ENCODE assay signal across 20 cellular contexts in the genomic region with DNA sequence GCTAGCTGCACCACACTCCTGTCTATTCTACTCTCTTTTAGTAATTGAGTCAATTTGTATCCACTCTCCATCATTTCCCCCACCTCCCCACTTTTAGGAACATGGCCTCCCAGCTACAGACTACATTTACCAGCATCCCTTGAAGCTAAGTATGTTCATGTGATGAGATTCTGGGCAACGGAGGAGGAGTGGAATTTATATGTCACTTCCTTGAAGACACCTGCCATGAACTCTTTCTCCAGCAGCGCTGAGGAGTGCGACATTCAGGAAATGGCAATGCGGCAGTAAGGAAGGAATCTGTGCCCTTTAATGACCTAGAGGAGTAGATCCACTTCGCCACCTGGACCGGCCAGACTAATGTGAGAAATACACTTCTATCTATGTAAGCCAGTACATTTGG.
A peak's percentile ranks its signal among the peaks of the same experiment; 100 is the strongest.
DNase-seq lines count a peak whose midpoint lies in the region; ATAC-seq and TF ChIP-seq lines count a peak whose summit lies in the region.
"Had no signal": no experiment of that assay in that cellular context is flagged by ENCODE, and none has a peak within 500 bp of the region (broad histone marks: within the 10 kb centered on the region; RNA-seq: fewer than 3 reads in every experiment).

No MANE protein-coding gene starts in this region.

- H3K27ac ChIP-seq in skeletal muscle tissue (ENCODE audit: low read depth, low read length) (peak overlapping the region; percentile 89), right cardiac atrium (ENCODE audit: low read length) (no peak overlapping the region)
- H3K27ac ChIP-seq: RWPE1 had no signal

- no peaks in the 10 kb centered on the region for H3K27me3 Mint-ChIP-seq in chondrocyte (ENCODE audit: low read depth)
- peaks cover 10% of the 10 kb centered on the region for H3K27me3 Mint-ChIP-seq in nephron progenitor cell (ENCODE audit: low read depth, poor library complexity)
- H3K27me3 Mint-ChIP-seq in activated T-helper 2 cell treated with anti-CD3 and anti-CD28 coated beads, Interferon-gamma antibody, Interleukin-2, Interleukin-4, amounts not matched to agents 10 μg/mL and 5 μg/mL and 100 μg/mL, durations not matched to agents 14 hours and 24 hours and 36 hours (ENCODE audit: low read depth), result no peaks in the 10 kb centered on the region
- H3K27me3 Mint-ChIP-seq: B cell; CD4-positive, CD25-positive, alpha-beta regulatory T cell had no signal

- H3K4me1 ChIP-seq in skeletal muscle tissue (ENCODE audit: control insufficient read depth in 3 of 3, insufficient read depth in 3 of 3, low read length in 3 of 3) (no peaks in the 10 kb centered on the region), right cardiac atrium (ENCODE audit: control insufficient read depth, insufficient read depth, low read length) (no peaks in the 10 kb centered on the region)
- H3K4me1 ChIP-seq: Caco-2 had no signal

- peak; percentile 27 for DNase-seq in LNCaP clone FGC (ENCODE audit: low read depth)
- no peak for DNase-seq in chondrocyte (ENCODE audit: low spot score)
- DNase-seq in nephron progenitor cell, result no peak
- no peak for DNase-seq in activated T-helper 2 cell treated with anti-CD3 and anti-CD28 coated beads, Interferon-gamma antibody, Interleukin-2, Interleukin-4, amounts not matched to agents 10 μg/mL and 5 μg/mL and 100 μg/mL, durations not matched to agents 14 hours and 24 hours and 36 hours (ENCODE audit: low spot score)
- DNase-seq in right cardiac atrium, result no peak
- DNase-seq: Caco-2; CD4-positive, CD25-positive, alpha-beta regulatory T cell; H7; Kasumi-1; NCI-H1105; NCI-H1694 treated with DMSO at 0.1 percent for 48 hours; NCI-H2171 treated with DMSO at 0.1 percent for 48 hours; NCI-H510A treated with DMSO at 0.1 percent for 48 hours; NCI-H82; PC-3 had no signal

- H3K4me3 Mint-ChIP-seq in chondrocyte (ENCODE audit: unreplicated experiment) (peak overlapping the region; percentile 17), nephron progenitor cell (peak overlapping the region; percentile 60)
- H3K4me3 Mint-ChIP-seq in activated T-helper 2 cell treated with anti-CD3 and anti-CD28 coated beads, Interferon-gamma antibody, Interleukin-2, Interleukin-4, amounts not matched to agents 10 μg/mL and 5 μg/mL and 100 μg/mL, durations not matched to agents 14 hours and 24 hours and 36 hours (ENCODE audit: low read depth), result no peak overlapping the region
- H3K4me3 Mint-ChIP-seq: B cell; CD4-positive, CD25-positive, alpha-beta regulatory T cell had no signal

- WGBS in right cardiac atrium, result 67% methylated on average over 6 of the region's 6 CpGs

- peak overlapping the region; percentile 71 to 76 (median 76) for H3K9ac ChIP-seq in skeletal muscle tissue (ENCODE audit: low read depth in 1 of 3, low read length in 3 of 3)

- intact Hi-C loops in activated T-helper 2 cell treated with anti-CD3 and anti-CD28 coated beads, Interferon-gamma antibody, Interleukin-2, Interleukin-4, amounts not matched to agents 10 μg/mL and 5 μg/mL and 100 μg/mL, durations not matched to agents 14 hours and 24 hours and 36 hours (cut with micrococcal nuclease), result no loop called here
- intact Hi-C loops in right cardiac atrium (cut with DNase I), result no loop called here

- H3K9me3 ChIP-seq in skeletal muscle tissue (ENCODE audit: control insufficient read depth in 3 of 3, low read length in 3 of 3) (no peaks in the 10 kb centered on the region), right cardiac atrium (ENCODE audit: control insufficient read depth, low read length) (no peaks in the 10 kb centered on the region)
- H3K9me3 ChIP-seq: SJCRH30 had no signal

- peaks cover 6% of the 10 kb centered on the region for H3K4me1 Mint-ChIP-seq in chondrocyte (ENCODE audit: low read depth)
- H3K4me1 Mint-ChIP-seq in nephron progenitor cell, result no peaks in the 10 kb centered on the region
- H3K4me1 Mint-ChIP-seq in activated T-helper 2 cell treated with anti-CD3 and anti-CD28 coated beads, Interferon-gamma antibody, Interleukin-2, Interleukin-4, amounts not matched to agents 10 μg/mL and 5 μg/mL and 100 μg/mL, durations not matched to agents 14 hours and 24 hours and 36 hours (ENCODE audit: low read depth), result no peaks in the 10 kb centered on the region
- H3K4me1 Mint-ChIP-seq: B cell; CD4-positive, CD25-positive, alpha-beta regulatory T cell had no signal

- no peaks in the 10 kb centered on the region for H3K27me3 ChIP-seq in skeletal muscle tissue (ENCODE audit: control insufficient read depth in 3 of 3, insufficient read depth in 3 of 3, low read length in 3 of 3)
- H3K27me3 ChIP-seq in right cardiac atrium (ENCODE audit: control insufficient read depth, insufficient read depth), result no peaks in the 10 kb centered on the region
- H3K27me3 ChIP-seq: SJCRH30 had no signal

- H3K9me3 Mint-ChIP-seq in chondrocyte (ENCODE audit: low read depth) (peaks cover 11% of the 10 kb centered on the region), nephron progenitor cell (peaks cover 25% of the 10 kb centered on the region)
- H3K9me3 Mint-ChIP-seq in activated T-helper 2 cell treated with anti-CD3 and anti-CD28 coated beads, Interferon-gamma antibody, Interleukin-2, Interleukin-4, amounts not matched to agents 10 μg/mL and 5 μg/mL and 100 μg/mL, durations not matched to agents 14 hours and 24 hours and 36 hours, result peaks cover 19% of the 10 kb centered on the region

- no peak for TF ChIP-seq CTCF in LNCaP clone FGC (IDR thresholded peaks at IDR 0.05; ENCODE audit: control insufficient read depth, extremely low read depth, insufficient read depth)
- no peak for TF ChIP-seq CTCF in chondrocyte (IDR thresholded peaks at IDR 0.05)
- TF ChIP-seq CTCF in nephron progenitor cell (IDR thresholded peaks at IDR 0.05), result no peak

- no peak for ATAC-seq in right cardiac atrium
- no peak for ATAC-seq in GM19452 (IDR thresholded peaks at IDR 0.05; ENCODE audit: unreplicated experiment)
- ATAC-seq: PC-3 had no signal

- H3K4me3 ChIP-seq in LNCaP clone FGC (ENCODE audit: low read depth, low read length) (peak overlapping the region; percentile 47), skeletal muscle tissue (ENCODE audit: low read length in 3 of 3) (peak overlapping the region; percentile 62 to 73 (median 70)), right cardiac atrium (ENCODE audit: low read length) (no peak overlapping the region)
- H3K4me3 ChIP-seq: SJCRH30 had no signal

- H3K36me3 Mint-ChIP-seq in chondrocyte (ENCODE audit: low read depth), result no peaks in the 10 kb centered on the region
- peaks cover 11% of the 10 kb centered on the region for H3K36me3 Mint-ChIP-seq in nephron progenitor cell (ENCODE audit: low read depth)
- no peaks in the 10 kb centered on the region for H3K36me3 Mint-ChIP-seq in activated T-helper 2 cell treated with anti-CD3 and anti-CD28 coated beads, Interferon-gamma antibody, Interleukin-2, Interleukin-4, amounts not matched to agents 10 μg/mL and 5 μg/mL and 100 μg/mL, durations not matched to agents 14 hours and 24 hours and 36 hours (ENCODE audit: low read depth)

- H3K27ac Mint-ChIP-seq in chondrocyte (ENCODE audit: unreplicated experiment), result no peak overlapping the region
- H3K27ac Mint-ChIP-seq in nephron progenitor cell, result no peak overlapping the region
- H3K27ac Mint-ChIP-seq in activated T-helper 2 cell treated with anti-CD3 and anti-CD28 coated beads, Interferon-gamma antibody, Interleukin-2, Interleukin-4, amounts not matched to agents 10 μg/mL and 5 μg/mL and 100 μg/mL, durations not matched to agents 14 hours and 24 hours and 36 hours, result no peak overlapping the region
- H3K27ac Mint-ChIP-seq: B cell; CD4-positive, CD25-positive, alpha-beta regulatory T cell had no signal

- H3K36me3 ChIP-seq in skeletal muscle tissue (ENCODE audit: control insufficient read depth in 3 of 3, insufficient read depth in 3 of 3, low read length in 3 of 3), result no peaks in the 10 kb centered on the region
- H3K36me3 ChIP-seq: SJCRH30 had no signal
